18 cellular contexts compared by ENCODE assay signal in genomic region chr9:1319436-1319835, GRCh38.
A peak's percentile ranks its signal among the peaks of the same experiment; 100 is the strongest.
DNase-seq lines count a peak whose midpoint lies in the region; ATAC-seq, FAIRE-seq and TF ChIP-seq lines count a peak whose summit lies in the region.
"Had no signal": no experiment of that assay in that cellular context is flagged by ENCODE, and none has a peak within 500 bp of the region (broad histone marks: within the 10 kb centered on the region; RNA-seq: fewer than 3 reads in every experiment).

No MANE protein-coding gene starts in this region.

- no peak for ATAC-seq in activated naive CD4-positive, alpha-beta T cell treated with anti-CD3 and anti-CD28 coated beads, Interleukin-2, amount 50 U/mL, for 72 hours
- ATAC-seq in SK-N-SH treated with all-trans-retinoic acid at 6 μM for 48 hours: no peak
- ATAC-seq: HepG2 had no signal

- TF ChIP-seq POLR2A in H54 (IDR thresholded peaks at IDR 0.05; ENCODE audit: low read depth, low read length): no peak

- TF ChIP-seq CTCF in bronchial epithelial cell (IDR thresholded peaks at IDR 0.05; ENCODE audit: insufficient read depth, low read length, severe bottlenecking): no peak
- TF ChIP-seq CTCF in nephron (IDR thresholded peaks at IDR 0.05; ENCODE audit: unreplicated experiment in 3 of 3): no peak

- no peak for DNase-seq in activated naive CD4-positive, alpha-beta T cell treated with anti-CD3 and anti-CD28 coated beads, Interleukin-2, amount 50 U/mL, for 72 hours (ENCODE audit: low spot score in 2 of 2)
- DNase-seq in bronchial epithelial cell (ENCODE audit: low read depth) (no peak), H54 (ENCODE audit: insufficient read length, low spot score) (no peak), NCI-H446 (lab: John Stamatoyannopoulos, UW) (no peak)
- DNase-seq: ACHN; C1 segment of cervical spinal cord; Calu3; CD4-positive, alpha-beta T cell; DMS 273 treated with DMSO at 0.1 percent for 48 hours; GM23248; H9 had no signal

- FAIRE-seq in bronchial epithelial cell (lab: Jason Lieb, UNC) (peak; percentile 64), H54 (lab: Jason Lieb, UNC) (no peak)
- FAIRE-seq: HepG2, HTR-8/SVneo had no signal

- peaks cover 2 to 40% (median 31%) of the 10 kb centered on the region in 5 donors for H3K4me1 ChIP-seq in subcutaneous abdominal adipose tissue (ENCODE audit: control insufficient read depth in 5 of 5, insufficient read depth in 5 of 5, low read length in 5 of 5)

- no peaks in the 10 kb centered on the region for H3K9me3 ChIP-seq in subcutaneous abdominal adipose tissue (ENCODE audit: control insufficient read depth in 5 of 5, low read length in 5 of 5)

- H3K4me3 Mint-ChIP-seq in activated naive CD4-positive, alpha-beta T cell treated with anti-CD3 and anti-CD28 coated beads, Interleukin-2, amount 50 U/mL, for 24 hours: no peak overlapping the region
- no peak overlapping the region for H3K4me3 Mint-ChIP-seq in nephron
- H3K4me3 Mint-ChIP-seq: B cell; CD4-positive, alpha-beta T cell; H9 had no signal

- no peaks in the 10 kb centered on the region for H3K9me3 Mint-ChIP-seq in activated naive CD4-positive, alpha-beta T cell treated with anti-CD3 and anti-CD28 coated beads, Interleukin-2, amount 50 U/mL, for 24 hours
- peaks cover 8% of the 10 kb centered on the region in 2 donors for H3K9me3 Mint-ChIP-seq in activated naive CD4-positive, alpha-beta T cell treated with anti-CD3 and anti-CD28 coated beads, Interleukin-2, amount 50 U/mL, for 72 hours
- H3K9me3 Mint-ChIP-seq in nephron: peaks cover 12% of the 10 kb centered on the region
- H3K9me3 Mint-ChIP-seq: CD4-positive, alpha-beta T cell had no signal

- peak overlapping the region; percentile 19 for H3K27ac Mint-ChIP-seq in activated naive CD4-positive, alpha-beta T cell treated with anti-CD3 and anti-CD28 coated beads, Interleukin-2, amount 50 U/mL, for 24 hours
- H3K27ac Mint-ChIP-seq in activated naive CD4-positive, alpha-beta T cell treated with anti-CD3 and anti-CD28 coated beads, Interleukin-2, amount 50 U/mL, for 72 hours: no peak overlapping the region
- peak overlapping the region; percentile 25 to 50 (median 48) for H3K27ac Mint-ChIP-seq in nephron
- H3K27ac Mint-ChIP-seq: B cell; CD4-positive, alpha-beta T cell; H9 had no signal

- H3K27me3 Mint-ChIP-seq in activated naive CD4-positive, alpha-beta T cell treated with anti-CD3 and anti-CD28 coated beads, Interleukin-2, amount 50 U/mL, for 24 hours: peaks cover 4% of the 10 kb centered on the region
- H3K27me3 Mint-ChIP-seq in nephron (ENCODE audit: low read depth): peaks cover 3% of the 10 kb centered on the region
- H3K27me3 Mint-ChIP-seq: CD4-positive, alpha-beta T cell had no signal

- H3K27ac ChIP-seq in subcutaneous abdominal adipose tissue (ENCODE audit: low read depth, low read length): peak overlapping the region; percentile 70
- H3K27ac ChIP-seq: GM23248 had no signal

- no peaks in the 10 kb centered on the region for H3K4me1 Mint-ChIP-seq in activated naive CD4-positive, alpha-beta T cell treated with anti-CD3 and anti-CD28 coated beads, Interleukin-2, amount 50 U/mL, for 24 hours
- peaks cover 29% of the 10 kb centered on the region for H3K4me1 Mint-ChIP-seq in nephron
- H3K4me1 Mint-ChIP-seq: B cell had no signal

- H3K36me3 ChIP-seq in bronchial epithelial cell (ENCODE audit: control insufficient read depth, insufficient read depth, low read length) (no peaks in the 10 kb centered on the region), subcutaneous abdominal adipose tissue (ENCODE audit: control insufficient read depth in 5 of 5, insufficient read depth in 5 of 5, low read length in 5 of 5) (peaks cover 0 to 15% (median 0%) of the 10 kb centered on the region in 5 donors)

- H3K9ac ChIP-seq in subcutaneous abdominal adipose tissue (ENCODE audit: low read length in 5 of 5): no peak overlapping the region
- H3K9ac ChIP-seq: GM23248 had no signal

- no peaks in the 10 kb centered on the region for H3K36me3 Mint-ChIP-seq in activated naive CD4-positive, alpha-beta T cell treated with anti-CD3 and anti-CD28 coated beads, Interleukin-2, amount 50 U/mL, for 24 hours
- peaks cover 0 to 7% of the 10 kb centered on the region in 2 donors for H3K36me3 Mint-ChIP-seq in activated naive CD4-positive, alpha-beta T cell treated with anti-CD3 and anti-CD28 coated beads, Interleukin-2, amount 50 U/mL, for 72 hours
- no peaks in the 10 kb centered on the region for H3K36me3 Mint-ChIP-seq in nephron (ENCODE audit: low read depth)

- H3K4me3 ChIP-seq in bronchial epithelial cell (ENCODE audit: low read depth, low read length) (no peak overlapping the region), subcutaneous abdominal adipose tissue (ENCODE audit: low read depth in 1 of 5, low read length in 5 of 5) (no peak overlapping the region)
- H3K4me3 ChIP-seq: GM23248 had no signal

- H3K27me3 ChIP-seq in bronchial epithelial cell (ENCODE audit: control insufficient read depth, insufficient read depth, low read length): peaks cover 1% of the 10 kb centered on the region
- H3K27me3 ChIP-seq in subcutaneous abdominal adipose tissue (ENCODE audit: control insufficient read depth in 5 of 5, insufficient read depth in 4 of 5, low read length in 5 of 5): no peaks in the 10 kb centered on the region

TF ChIP-seq in SK-N-SH treated with all-trans-retinoic acid at 6 μM for 48 hours, 23 proteins besides CTCF, POLR2A, EP300 and RAD21:
- TF ChIP-seq CSDC2 (CRISPR knock-in tag; IDR thresholded peaks at IDR 0.05): no peak
- TF ChIP-seq TOX (CRISPR knock-in tag; IDR thresholded peaks at IDR 0.05; ENCODE audit: borderline replicate concordance): no peak
- TF ChIP-seq SNAI2 (CRISPR knock-in tag; IDR thresholded peaks at IDR 0.05): no peak
- no peak for TF ChIP-seq RARB (CRISPR knock-in tag; IDR thresholded peaks at IDR 0.05)
- no peak for TF ChIP-seq CSRNP3 (CRISPR knock-in tag; IDR thresholded peaks at IDR 0.05)

Comparison
In these comparisons a context has a peak if more than half of its experiments do, and no peak if none do; other contexts are left out.
1. H3K27ac Mint-ChIP-seq: peak in activated naive CD4-positive, alpha-beta T cell treated with anti-CD3 and anti-CD28 coated beads, Interleukin-2, amount 50 U/mL, for 24 hours (single experiment) and nephron (3 of 3); none in activated naive CD4-positive, alpha-beta T cell treated with anti-CD3 and anti-CD28 coated beads, Interleukin-2, amount 50 U/mL, for 72 hours (0 of 2).